Comparison of ENCODE assay signal across 16 cellular contexts in the genomic region with DNA sequence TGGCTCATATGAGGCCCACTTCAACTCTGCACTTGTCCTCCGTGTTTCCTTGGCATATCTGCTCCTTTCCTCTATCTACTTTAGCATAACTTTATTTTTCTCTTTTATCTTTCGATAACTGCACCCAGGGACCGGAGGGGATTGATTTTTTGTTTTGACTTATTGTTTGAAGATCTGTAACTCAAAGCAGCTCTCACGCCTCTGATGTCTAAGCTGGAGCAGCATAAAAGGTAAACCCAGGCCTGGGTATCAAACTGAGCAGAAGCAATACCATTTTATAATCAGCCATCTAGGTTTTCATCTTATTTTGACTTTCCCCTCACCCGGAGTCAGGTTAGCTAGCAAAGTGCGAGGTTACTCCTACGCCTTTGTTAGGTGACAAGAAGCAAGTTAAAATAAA. TPM values are rescaled to one million over a fixed set of nuclear protein-coding genes. Genes with fewer than 3 reads are reported as not detected.
DNase-seq lines count a peak whose midpoint lies in the region; ATAC-seq and TF ChIP-seq lines count a peak whose summit lies in the region.
"Had no signal": no experiment of that assay in that cellular context is flagged by ENCODE, and none has a peak within 500 bp of the region (broad histone marks: within the 10 kb centered on the region; RNA-seq: fewer than 3 reads in every experiment).

No MANE protein-coding gene starts in this region.

- peaks cover 94% of the 10 kb centered on the region for H3K4me1 Mint-ChIP-seq in activated naive CD8-positive, alpha-beta T cell (ENCODE audit: low read depth)

- peaks cover 76% of the 10 kb centered on the region for H3K79me2 ChIP-seq in MM.1S (ENCODE audit: low read length)

- no peaks in the 10 kb centered on the region for H4K20me1 ChIP-seq in MM.1S (ENCODE audit: insufficient read depth, low read length)

- no peak overlapping the region for H2AFZ ChIP-seq in MM.1S (ENCODE audit: low read length)
- H2AFZ ChIP-seq: GM23248 had no signal

- peak in 5 of 6 experiments; percentile 23 to 53 (median 34) for DNase-seq in stimulated activated naive CD4-positive, alpha-beta T cell (lab: John Stamatoyannopoulos, UW)
- no peak for DNase-seq in stimulated activated naive CD4-positive, alpha-beta T cell treated with Interleukin-2 at 50 U/mL for 16 hours (lab: John Stamatoyannopoulos, UW)
- peak; percentile 5 for DNase-seq in NCI-H69 (lab: John Stamatoyannopoulos, UW)
- no peak for DNase-seq in MM.1S
- DNase-seq in NOMO-1 treated with DMSO at 0.1 percent for 48 hours (lab: John Stamatoyannopoulos, UW; ENCODE audit: unreplicated experiment): no peak
- DNase-seq: adrenal gland, GM23248, islet precursor cell, Karpas-422, NCI-H187, NCI-H774 had no signal

- ATAC-seq in esophagus mucosa: no peak
- ATAC-seq: activated CD4-positive, CD25-positive, alpha-beta regulatory T cell treated with anti-CD3 and anti-CD28 coated beads, Interleukin-2, amount 50 U/mL, for 24 hours had no signal

- H3K27me3 Mint-ChIP-seq in activated naive CD8-positive, alpha-beta T cell: no peaks in the 10 kb centered on the region

- H3K9me3 ChIP-seq in MM.1S (replicated peaks; ENCODE audit: insufficient read depth, low read length): no peaks in the 10 kb centered on the region
- H3K9me3 ChIP-seq: adrenal gland, prostate gland, thoracic aorta had no signal

- no peaks in the 10 kb centered on the region for H3K27me3 ChIP-seq in MM.1S (replicated peaks; ENCODE audit: insufficient read depth, low read length)
- H3K27me3 ChIP-seq: adrenal gland had no signal

- no peaks in the 10 kb centered on the region for H3F3A ChIP-seq in MM.1S (ENCODE audit: insufficient read depth, low read length)

- H3K9me3 Mint-ChIP-seq in activated naive CD8-positive, alpha-beta T cell (ENCODE audit: low read depth): no peaks in the 10 kb centered on the region

- peaks cover 8% of the 10 kb centered on the region for H3K36me3 Mint-ChIP-seq in activated naive CD8-positive, alpha-beta T cell

- no peaks in the 10 kb centered on the region for H3K9me2 ChIP-seq in MM.1S (replicated peaks; ENCODE audit: insufficient read depth, low read length)

- peaks cover 7% of the 10 kb centered on the region; the same call in 1 of the 2 replicates for H3K4me1 ChIP-seq in MM.1S (ENCODE audit: low read length)
- H3K4me1 ChIP-seq: adrenal gland, prostate gland had no signal

- H3K27ac ChIP-seq in MM.1S (ENCODE audit: low read length): no peak overlapping the region
- H3K27ac ChIP-seq: GM23248, prostate gland, thoracic aorta had no signal

- H3K4me3 Mint-ChIP-seq in activated naive CD8-positive, alpha-beta T cell: peak overlapping the region; percentile 90

- TF ChIP-seq CTCF in MM.1S (IDR thresholded peaks at IDR 0.05; ENCODE audit: low read length): no peak

- no peak overlapping the region for H3K9ac ChIP-seq in MM.1S (ENCODE audit: low read length)
- H3K9ac ChIP-seq: GM23248 had no signal

- H3K27ac Mint-ChIP-seq in activated naive CD8-positive, alpha-beta T cell: peak overlapping the region; percentile 100

- no peak overlapping the region for H3K4me3 ChIP-seq in MM.1S (ENCODE audit: low read length)
- H3K4me3 ChIP-seq: adrenal gland, GM23248, prostate gland, thoracic aorta had no signal

- H3K36me3 ChIP-seq in MM.1S (replicated peaks; ENCODE audit: insufficient read depth, low read length): no peaks in the 10 kb centered on the region
- H3K36me3 ChIP-seq: adrenal gland, prostate gland, thoracic aorta had no signal

- no peak overlapping the region for H3K4me2 ChIP-seq in MM.1S (ENCODE audit: low read depth, low read length)

RNA-seq across cellular contexts. Expression of a gene that starts 28.4 kb away (rescaled TPM):
- 10.0 TPM for total RNA-seq in esophagus mucosa
- total RNA-seq: GM23248 had no signal

Comparison
In these comparisons a context has a peak if more than half of its experiments do, and no peak if none do; other contexts are left out.
1. DNase-seq: peak in stimulated activated naive CD4-positive, alpha-beta T cell (5 of 6) and NCI-H69 (single experiment); none in stimulated activated naive CD4-positive, alpha-beta T cell treated with Interleukin-2 at 50 U/mL for 16 hours (single experiment), MM.1S (single experiment) and NOMO-1 treated with DMSO at 0.1 percent for 48 hours (single experiment).